Comparison of ENCODE assay signal across 1 cellular context in genomic region chr2:179106342-179107178, GRCh38.
TF ChIP-seq lines count a peak whose summit lies in the region.

No MANE protein-coding gene starts in this region.

TF ChIP-seq in K562, 482 proteins besides CTCF, POLR2A, EP300 and RAD21 (continued from another document):
- TF ChIP-seq JUND (IDR thresholded peaks at IDR 0.05; ENCODE audit: borderline replicate concordance, low read depth, low read length) (peak; percentile 63; the same call in 1 of the 2 replicates), JUND (tag; IDR thresholded peaks at IDR 0.05; ENCODE audit: borderline replicate concordance, low read depth, low read length) (peak; percentile 87; the same call in 2 of the 3 replicates), NELFE (IDR thresholded peaks at IDR 0.05; ENCODE audit: insufficient read depth, insufficient read length) (no peak), POLR2B (IDR thresholded peaks at IDR 0.05; ENCODE audit: low read depth, partially characterized antibody) (no peak), GABPB2 (CRISPR knock-in tag; conservative IDR thresholded peaks at IDR 0.05) (no peak), SIRT6 (IDR thresholded peaks at IDR 0.05; ENCODE audit: low read depth, low read length) (no peak), ZFP1 (CRISPR knock-in tag; IDR thresholded peaks at IDR 0.05) (no peak), ASH1L (IDR thresholded peaks at IDR 0.05; ENCODE audit: borderline replicate concordance, low read depth, partially characterized antibody) (no peak), ZNF146 (CRISPR knock-in tag; IDR thresholded peaks at IDR 0.05; ENCODE audit: unreplicated experiment) (no peak), SAFB2 (IDR thresholded peaks at IDR 0.05; ENCODE audit: borderline replicate concordance, low read depth, low read length, severe bottlenecking) (no peak), HDAC2 (IDR thresholded peaks at IDR 0.05) (no peak), ZNF76 (CRISPR knock-in tag; IDR thresholded peaks at IDR 0.05; ENCODE audit: borderline replicate concordance) (no peak), ELF2 (CRISPR knock-in tag; IDR thresholded peaks at IDR 0.05) (no peak), SAP30 (IDR thresholded peaks at IDR 0.05; ENCODE audit: borderline replicate concordance, insufficient read depth, low read depth, low read length, poor library complexity, severe bottlenecking) (no peak), GATAD2A (IDR thresholded peaks at IDR 0.05) (no peak), SOX6 (IDR thresholded peaks at IDR 0.05) (peak; percentile 81)
TF ChIP-seq in K562: peak in this region for 16.
